8 cellular contexts compared by ENCODE assay signal in genomic region chr6:110878751-110879539, GRCh38. TPM values are rescaled to one million over a fixed set of nuclear protein-coding genes. Genes with fewer than 3 reads are reported as not detected.
A peak's percentile ranks its signal among the peaks of the same experiment; 100 is the strongest.
DNase-seq lines count a peak whose midpoint lies in the region; ATAC-seq, FAIRE-seq and TF ChIP-seq lines count a peak whose summit lies in the region.

No MANE protein-coding gene starts in this region.

- peak overlapping the region; percentile 11 for H3K4me3 ChIP-seq in BJ (ENCODE audit: low read depth, low read length)

- peaks cover 35% of the 10 kb centered on the region for H3K36me3 Mint-ChIP-seq in T-helper 2 cell treated with Interferon-gamma antibody and Interleukin-4, amounts not matched to agents 5 μg/mL and 100 μg/mL, for 36 hours (ENCODE audit: low read depth)
- peaks cover 40% of the 10 kb centered on the region for H3K36me3 Mint-ChIP-seq in effector memory CD8-positive, alpha-beta T cell (ENCODE audit: insufficient read depth)
- no peaks in the 10 kb centered on the region for H3K36me3 Mint-ChIP-seq in natural killer cell

- TF ChIP-seq CTCF in BJ (IDR thresholded peaks at IDR 0.05; ENCODE audit: insufficient read depth, low read depth, low read length) = peak; percentile 63
- TF ChIP-seq CTCF in natural killer cell (IDR thresholded peaks at IDR 0.05) = peak; percentile 51

- H3K4me1 Mint-ChIP-seq in T-helper 2 cell treated with Interferon-gamma antibody and Interleukin-4, amounts not matched to agents 5 μg/mL and 100 μg/mL, for 36 hours (ENCODE audit: low read depth) = peaks cover 62% of the 10 kb centered on the region
- H3K4me1 Mint-ChIP-seq in effector memory CD8-positive, alpha-beta T cell (ENCODE audit: low read depth in 2 of 2) = peaks cover 56 to 71% of the 10 kb centered on the region in 2 donors
- H3K4me1 Mint-ChIP-seq in natural killer cell = peaks cover 73 to 75% of the 10 kb centered on the region in 2 donors

- CTCF ChIA-PET in BJ (lab: Yijun Ruan, JAX) = interaction anchor here (0.7 to 4.6 kb wide), 13 partner anchors 9 to 354 kb away, joined by 3 to 23 read pairs (median 4); partner anchors contain the start of gene RPF2

- peak overlapping the region; percentile 69 for H3K27ac Mint-ChIP-seq in T-helper 2 cell treated with Interferon-gamma antibody and Interleukin-4, amounts not matched to agents 5 μg/mL and 100 μg/mL, for 36 hours
- H3K27ac Mint-ChIP-seq in effector memory CD8-positive, alpha-beta T cell = peak overlapping the region; percentile 35 to 48
- peak overlapping the region; percentile 4 to 96 for H3K27ac Mint-ChIP-seq in natural killer cell

- no peaks in the 10 kb centered on the region for H3K9me3 Mint-ChIP-seq in T-helper 2 cell treated with Interferon-gamma antibody and Interleukin-4, amounts not matched to agents 5 μg/mL and 100 μg/mL, for 36 hours
- no peaks in the 10 kb centered on the region for H3K9me3 Mint-ChIP-seq in effector memory CD8-positive, alpha-beta T cell
- H3K9me3 Mint-ChIP-seq in natural killer cell = no peaks in the 10 kb centered on the region

- peak; percentile 81 for FAIRE-seq in GM19239 (lab: Jason Lieb, UNC)

- no peaks in the 10 kb centered on the region for H3K36me3 ChIP-seq in BJ (ENCODE audit: control insufficient read depth, insufficient read depth, low read length)

- intact Hi-C loops in natural killer cell (cut with micrococcal nuclease) = loop anchor here (5.0 kb wide), 1 partner anchor 103 kb away; the partner anchor contains the start of gene RPF2

- POLR2A ChIA-PET in BJ (lab: Charles Lee) = interaction anchor here (0.6 to 1.0 kb wide), 3 partner anchors 14 to 351 kb away, joined by 3 read pairs; no protein-coding TSS in a partner anchor

- DNase-seq in BJ (ENCODE audit: low read depth) (no peak), GM19239 (ENCODE audit: insufficient read length, low spot score) (no peak), natural killer cell (no peak), SKM-1 (lab: John Stamatoyannopoulos, UW; ENCODE audit: unreplicated experiment) (no peak), NCI-H128 (lab: John Stamatoyannopoulos, UW; ENCODE audit: unreplicated experiment) (no peak)
- DNase-seq in T-helper 2 cell treated with Interferon-gamma antibody and Interleukin-4, amounts not matched to agents 5 μg/mL and 100 μg/mL, for 36 hours (ENCODE audit: low spot score) = peak; percentile 27
- DNase-seq in effector memory CD8-positive, alpha-beta T cell = peak in 2 of 3 experiments; percentile 7 to 23

- H3K27me3 ChIP-seq in BJ (ENCODE audit: control insufficient read depth, insufficient read depth, low read length) = no peaks in the 10 kb centered on the region

- H3K27me3 Mint-ChIP-seq in T-helper 2 cell treated with Interferon-gamma antibody and Interleukin-4, amounts not matched to agents 5 μg/mL and 100 μg/mL, for 36 hours (ENCODE audit: low read depth) = peaks cover 2% of the 10 kb centered on the region
- no peaks in the 10 kb centered on the region for H3K27me3 Mint-ChIP-seq in effector memory CD8-positive, alpha-beta T cell
- H3K27me3 Mint-ChIP-seq in natural killer cell (ENCODE audit: low read depth in 2 of 2) = no peaks in the 10 kb centered on the region

- H3K4me3 Mint-ChIP-seq in T-helper 2 cell treated with Interferon-gamma antibody and Interleukin-4, amounts not matched to agents 5 μg/mL and 100 μg/mL, for 36 hours = peak overlapping the region; percentile 90
- peak overlapping the region; percentile 78 to 97 for H3K4me3 Mint-ChIP-seq in effector memory CD8-positive, alpha-beta T cell
- H3K4me3 Mint-ChIP-seq in natural killer cell = peak overlapping the region; percentile 65

- ATAC-seq in effector memory CD8-positive, alpha-beta T cell (replicated peaks) = no peak
- ATAC-seq in natural killer cell (no peak), HG03095 (IDR thresholded peaks at IDR 0.05; ENCODE audit: unreplicated experiment) (no peak)

RNA-seq across cellular contexts. Expression of gene AMD1, which starts 4.4 kb away (rescaled TPM):
- polyA plus RNA-seq in BJ (2011; rRNA removed) = 25.9 and 52.7 TPM in 2 replicates
- polyA minus RNA-seq in BJ (2011; rRNA and poly(A)+ RNA removed) = 25.4 and 26.6 TPM in 2 replicates
- total RNA-seq in natural killer cell = 100 to 1,000 TPM; 109 to 175 (median 113) TPM

Comparison
In these comparisons a context has a peak if more than half of its experiments do, and no peak if none do; other contexts are left out.
1. DNase-seq: peak in T-helper 2 cell treated with Interferon-gamma antibody and Interleukin-4, amounts not matched to agents 5 μg/mL and 100 μg/mL, for 36 hours (single experiment) and effector memory CD8-positive, alpha-beta T cell (2 of 3); none in BJ (single experiment), GM19239 (single experiment), natural killer cell (single experiment), SKM-1 (single experiment) and NCI-H128 (single experiment).
2. Peak in every context shown above with its lines, with median percentiles within 50 percentile points of each other: H3K27ac Mint-ChIP-seq and H3K4me3 Mint-ChIP-seq.